Comparison of ENCODE assay signal across 12 cellular contexts in the genomic region with DNA sequence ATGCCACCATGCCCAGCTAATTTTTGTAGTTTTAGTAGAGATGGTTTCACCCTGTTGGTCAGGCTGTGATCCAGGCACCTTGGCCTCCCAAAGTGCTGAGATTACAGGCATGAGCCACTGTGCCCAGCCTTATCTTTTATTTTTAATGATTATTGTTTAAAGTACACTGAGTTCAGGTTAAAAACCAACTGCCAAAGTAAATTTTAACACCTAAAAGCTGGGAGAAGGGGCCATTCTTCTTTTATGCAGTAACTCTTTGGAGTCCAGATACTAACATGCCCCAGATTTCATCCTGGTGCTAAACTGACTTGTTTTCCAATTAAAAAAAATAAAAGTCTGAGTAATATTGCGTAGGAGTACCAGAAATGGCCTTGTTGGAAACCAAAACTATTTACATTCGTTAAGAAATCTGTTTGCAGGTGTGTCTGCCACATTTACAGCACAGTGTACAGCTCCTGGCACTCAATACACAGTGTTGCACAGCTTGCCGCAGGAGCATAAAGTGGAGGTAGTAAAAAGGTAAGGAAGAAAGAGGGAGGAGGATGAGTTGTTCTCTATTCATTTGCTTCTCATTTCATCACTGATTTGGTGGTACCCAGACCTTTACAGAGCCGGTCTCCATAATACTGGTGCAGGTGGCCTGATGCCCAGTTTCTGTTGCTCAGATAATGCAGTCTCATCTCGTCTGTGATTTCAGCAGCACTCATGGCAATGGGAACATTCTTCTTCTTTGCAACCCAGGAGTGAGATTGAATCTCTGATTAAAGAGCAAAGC.
"Had no signal": no experiment of that assay in that cellular context is flagged by ENCODE, and none has a peak within 500 bp of the region (broad histone marks: within the 10 kb centered on the region; RNA-seq: fewer than 3 reads in every experiment).

No MANE protein-coding gene starts in this region.

- H3K4me1 Mint-ChIP-seq: naive B cell; stimulated activated naive B cell treated with anti-CD40 and anti-IgM and Interleukin-4, amounts not matched to agents 10 μg/mL and 1 μg/mL and 100 μg/mL, for 72 hours had no signal

- H3K27ac ChIP-seq: esophagus squamous epithelium, foreskin keratinocyte had no signal

- DNase-seq: activated CD4-positive, alpha-beta memory T cell treated with anti-CD3 and anti-CD28 coated beads for 36 hours; activated CD4-positive, alpha-beta T cell treated with anti-CD3 and anti-CD28 coated beads for 1 hour; activated gamma-delta T cell; activated T-cell treated with anti-CD3 and anti-CD28 coated beads, Interleukin-2, amount 50 U/mL, for 48 hours; esophagus squamous epithelium; foreskin keratinocyte; head of caudate nucleus; naive B cell; stimulated activated CD4-positive, alpha-beta T cell treated with anti-CD3 and anti-CD28 coated beads, Interleukin-2, amount 100 ng/mL, for 24 hours; stimulated activated naive B cell treated with anti-CD40 and anti-IgM and Interleukin-4, amounts not matched to agents 10 μg/mL and 1 μg/mL and 100 μg/mL, for 72 hours had no signal

- ATAC-seq: foreskin keratinocyte; sciatic nerve; stimulated activated naive B cell treated with anti-CD40 and anti-IgM and Interleukin-4, amounts not matched to agents 10 μg/mL and 1 μg/mL and 100 μg/mL, for 72 hours had no signal

- H3K4me3 ChIP-seq: esophagus squamous epithelium had no signal

- H3K27me3 Mint-ChIP-seq: activated CD4-positive, alpha-beta memory T cell treated with anti-CD3 and anti-CD28 coated beads for 36 hours; activated naive CD8-positive, alpha-beta T cell; naive B cell; stimulated activated naive B cell treated with anti-CD40 and anti-IgM and Interleukin-4, amounts not matched to agents 10 μg/mL and 1 μg/mL and 100 μg/mL, for 72 hours had no signal

- H3K36me3 Mint-ChIP-seq: activated naive CD8-positive, alpha-beta T cell; naive B cell had no signal

- H3K9me3 ChIP-seq: esophagus squamous epithelium had no signal

- H3K27me3 ChIP-seq: esophagus squamous epithelium, foreskin keratinocyte had no signal

- H3K4me3 Mint-ChIP-seq: activated CD4-positive, alpha-beta memory T cell treated with anti-CD3 and anti-CD28 coated beads for 36 hours; activated naive CD8-positive, alpha-beta T cell; naive B cell; stimulated activated naive B cell treated with anti-CD40 and anti-IgM and Interleukin-4, amounts not matched to agents 10 μg/mL and 1 μg/mL and 100 μg/mL, for 72 hours had no signal

- H3K4me1 ChIP-seq: esophagus squamous epithelium, foreskin keratinocyte had no signal

- H3K27ac Mint-ChIP-seq: activated CD4-positive, alpha-beta memory T cell treated with anti-CD3 and anti-CD28 coated beads for 36 hours; activated naive CD8-positive, alpha-beta T cell; stimulated activated naive B cell treated with anti-CD40 and anti-IgM and Interleukin-4, amounts not matched to agents 10 μg/mL and 1 μg/mL and 100 μg/mL, for 72 hours had no signal
